Comparison of ENCODE assay signal across 14 cellular contexts in the genomic region with DNA sequence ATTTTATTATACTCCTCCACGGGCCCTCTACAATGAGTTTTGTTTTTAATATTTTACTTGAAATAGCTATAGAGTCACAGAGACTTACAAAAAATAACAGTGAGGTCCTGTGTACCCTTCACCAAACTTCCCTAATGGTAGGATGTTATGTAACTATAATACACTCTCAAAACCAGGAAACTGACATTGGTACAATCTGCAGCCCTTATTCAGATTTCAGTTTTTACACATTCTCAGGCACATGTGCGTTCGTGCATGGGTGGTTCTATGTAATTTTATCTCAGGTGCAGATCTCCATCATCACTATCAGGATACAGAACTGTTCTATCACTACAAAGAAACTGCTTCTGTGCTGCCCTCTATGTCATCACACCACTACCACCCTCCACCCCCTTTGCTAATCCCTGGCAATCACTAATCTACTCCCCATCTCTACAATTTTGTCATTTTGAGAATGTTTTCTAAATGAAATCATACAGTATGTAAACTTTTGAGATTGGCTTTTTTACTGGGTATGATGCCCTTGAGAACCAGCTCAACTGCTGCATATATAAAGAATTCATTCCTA. TPM values are rescaled to one million over a fixed set of nuclear protein-coding genes. Genes with fewer than 3 reads are reported as not detected.
DNase-seq lines count a peak whose midpoint lies in the region; ATAC-seq, FAIRE-seq and TF ChIP-seq lines count a peak whose summit lies in the region.
"Had no signal": no experiment of that assay in that cellular context is flagged by ENCODE, and none has a peak within 500 bp of the region (broad histone marks: within the 10 kb centered on the region; RNA-seq: fewer than 3 reads in every experiment).

No MANE protein-coding gene starts in this region.

- no peak for TF ChIP-seq CTCF in natural killer cell (IDR thresholded peaks at IDR 0.05)
- no peak for TF ChIP-seq CTCF in GM20000 (IDR thresholded peaks at IDR 0.05; ENCODE audit: extremely low read depth, missing control alignments)

- intact Hi-C loops in activated CD4-positive, alpha-beta T cell treated with anti-CD3 and anti-CD28 coated beads, Interleukin-2, amount 10 ng/mL, durations not matched to agents 24 days and 14 days (cut with micrococcal nuclease), result loop anchor here (1.0 kb wide), 1 partner anchor 8 kb away; no protein-coding TSS in a partner anchor
- intact Hi-C loops in activated CD4-positive, alpha-beta memory T cell treated with anti-CD3 and anti-CD28 coated beads for 36 hours (cut with micrococcal nuclease), result loop anchor here (5.0 kb wide), 1 partner anchor 108 kb away; no protein-coding TSS in a partner anchor
- intact Hi-C loops in natural killer cell (cut with micrococcal nuclease), result no loop called here

- H3K4me3 Mint-ChIP-seq in activated CD4-positive, alpha-beta T cell treated with anti-CD3 and anti-CD28 coated beads, Interleukin-2, amount 10 ng/mL, durations not matched to agents 24 days and 14 days, result no peak overlapping the region
- no peak overlapping the region for H3K4me3 Mint-ChIP-seq in activated CD4-positive, alpha-beta T cell treated with anti-CD3 and anti-CD28 coated beads, Interleukin-2, amount 10 ng/mL, durations not matched to agents 7 days and 5 days
- H3K4me3 Mint-ChIP-seq in activated CD4-positive, alpha-beta memory T cell treated with anti-CD3 and anti-CD28 coated beads for 36 hours, result no peak overlapping the region
- H3K4me3 Mint-ChIP-seq in natural killer cell, result no peak overlapping the region

- H3K9me3 Mint-ChIP-seq in activated CD4-positive, alpha-beta T cell treated with anti-CD3 and anti-CD28 coated beads, Interleukin-2, amount 10 ng/mL, durations not matched to agents 24 days and 14 days, result no peaks in the 10 kb centered on the region
- no peaks in the 10 kb centered on the region for H3K9me3 Mint-ChIP-seq in activated CD4-positive, alpha-beta T cell treated with anti-CD3 and anti-CD28 coated beads, Interleukin-2, amount 10 ng/mL, durations not matched to agents 7 days and 5 days
- H3K9me3 Mint-ChIP-seq in activated CD4-positive, alpha-beta memory T cell treated with anti-CD3 and anti-CD28 coated beads for 36 hours, result no peaks in the 10 kb centered on the region
- no peaks in the 10 kb centered on the region for H3K9me3 Mint-ChIP-seq in natural killer cell

- DNase-seq in activated CD4-positive, alpha-beta T cell treated with anti-CD3 and anti-CD28 coated beads, Interleukin-2, amount 10 ng/mL, durations not matched to agents 24 days and 14 days, result no peak
- DNase-seq in activated CD4-positive, alpha-beta T cell treated with anti-CD3 and anti-CD28 coated beads, Interleukin-2, amount 10 ng/mL, durations not matched to agents 7 days and 5 days, result no peak
- DNase-seq in GM18507 (ENCODE audit: extremely low spot score, insufficient read length, low read depth) (no peak), natural killer cell (no peak), NCI-H524 (lab: John Stamatoyannopoulos, UW) (no peak), GM20000 (ENCODE audit: low spot score) (no peak), DMS79 (lab: John Stamatoyannopoulos, UW) (no peak)
- DNase-seq in activated CD4-positive, alpha-beta memory T cell treated with anti-CD3 and anti-CD28 coated beads for 36 hours, result no peak
- DNase-seq: adrenal gland, COR-L47, GOT3, left ventricle myocardium inferior, retina had no signal

- FAIRE-seq in GM18507 (lab: Jason Lieb, UNC), result peak; percentile 5
- FAIRE-seq: TTC549 had no signal

- H3K27ac Mint-ChIP-seq in activated CD4-positive, alpha-beta T cell treated with anti-CD3 and anti-CD28 coated beads, Interleukin-2, amount 10 ng/mL, durations not matched to agents 24 days and 14 days, result peak overlapping the region; percentile 8
- H3K27ac Mint-ChIP-seq in activated CD4-positive, alpha-beta T cell treated with anti-CD3 and anti-CD28 coated beads, Interleukin-2, amount 10 ng/mL, durations not matched to agents 7 days and 5 days, result no peak overlapping the region
- H3K27ac Mint-ChIP-seq in activated CD4-positive, alpha-beta memory T cell treated with anti-CD3 and anti-CD28 coated beads for 36 hours, result peak overlapping the region; percentile 83
- peak overlapping the region; percentile 65 to 73 for H3K27ac Mint-ChIP-seq in natural killer cell

- POLR2A ChIA-PET in activated CD4-positive, alpha-beta T cell treated with anti-CD3 and anti-CD28 coated beads, Interleukin-2, amount 10 ng/mL, durations not matched to agents 7 days and 5 days (lab: Charles Lee), result interaction anchor here (1.1 kb wide), 1 partner anchor 9 kb away, joined by 3 read pairs; no protein-coding TSS in a partner anchor
- POLR2A ChIA-PET in activated CD4-positive, alpha-beta memory T cell treated with anti-CD3 and anti-CD28 coated beads for 36 hours (lab: Charles Lee), result interaction anchor here (1.4 to 2.6 kb wide), 2 partner anchors 14 to 17 kb away, joined by 7 to 10 read pairs; partner anchors contain the start of gene RAB14

- H3K36me3 Mint-ChIP-seq in activated CD4-positive, alpha-beta T cell treated with anti-CD3 and anti-CD28 coated beads, Interleukin-2, amount 10 ng/mL, durations not matched to agents 24 days and 14 days (ENCODE audit: low read depth), result peaks cover 48% of the 10 kb centered on the region
- H3K36me3 Mint-ChIP-seq in activated CD4-positive, alpha-beta T cell treated with anti-CD3 and anti-CD28 coated beads, Interleukin-2, amount 10 ng/mL, durations not matched to agents 7 days and 5 days (ENCODE audit: low read depth), result peaks cover 61% of the 10 kb centered on the region
- H3K36me3 Mint-ChIP-seq in activated CD4-positive, alpha-beta memory T cell treated with anti-CD3 and anti-CD28 coated beads for 36 hours, result peaks cover 34% of the 10 kb centered on the region
- peaks cover 7% of the 10 kb centered on the region for H3K36me3 Mint-ChIP-seq in natural killer cell

- no peaks in the 10 kb centered on the region for H3K27me3 Mint-ChIP-seq in activated CD4-positive, alpha-beta T cell treated with anti-CD3 and anti-CD28 coated beads, Interleukin-2, amount 10 ng/mL, durations not matched to agents 24 days and 14 days
- no peaks in the 10 kb centered on the region for H3K27me3 Mint-ChIP-seq in activated CD4-positive, alpha-beta T cell treated with anti-CD3 and anti-CD28 coated beads, Interleukin-2, amount 10 ng/mL, durations not matched to agents 7 days and 5 days
- no peaks in the 10 kb centered on the region for H3K27me3 Mint-ChIP-seq in activated CD4-positive, alpha-beta memory T cell treated with anti-CD3 and anti-CD28 coated beads for 36 hours
- H3K27me3 Mint-ChIP-seq in natural killer cell (ENCODE audit: low read depth in 2 of 2), result no peaks in the 10 kb centered on the region

- peak in 2 of 3 donors; percentile 15 to 17 for ATAC-seq in natural killer cell

- H3K4me1 Mint-ChIP-seq in activated CD4-positive, alpha-beta T cell treated with anti-CD3 and anti-CD28 coated beads, Interleukin-2, amount 10 ng/mL, durations not matched to agents 24 days and 14 days, result peaks cover 39% of the 10 kb centered on the region
- H3K4me1 Mint-ChIP-seq in activated CD4-positive, alpha-beta T cell treated with anti-CD3 and anti-CD28 coated beads, Interleukin-2, amount 10 ng/mL, durations not matched to agents 7 days and 5 days, result peaks cover 48% of the 10 kb centered on the region
- H3K4me1 Mint-ChIP-seq in activated CD4-positive, alpha-beta memory T cell treated with anti-CD3 and anti-CD28 coated beads for 36 hours (ENCODE audit: low read depth), result peaks cover 59% of the 10 kb centered on the region
- peaks cover 77 to 85% of the 10 kb centered on the region in 2 donors for H3K4me1 Mint-ChIP-seq in natural killer cell

- CTCF ChIA-PET in activated CD4-positive, alpha-beta T cell treated with anti-CD3 and anti-CD28 coated beads, Interleukin-2, amount 10 ng/mL, durations not matched to agents 7 days and 5 days (lab: Charles Lee), result interaction anchor here (1.2 to 2.6 kb wide), 5 partner anchors 9 to 27 kb away, joined by 3 to 12 read pairs (median 7); partner anchors contain the start of gene RAB14
- CTCF ChIA-PET in activated CD4-positive, alpha-beta memory T cell treated with anti-CD3 and anti-CD28 coated beads for 36 hours (lab: Charles Lee), result interaction anchor here (0.5 to 1.7 kb wide), 5 partner anchors 9 to 28 kb away, joined by 3 to 6 read pairs (median 4); no protein-coding TSS in a partner anchor

RNA-seq across cellular contexts. Expression of gene RAB14, which starts 16.4 kb away (rescaled TPM):
- 61.4 and 65.1 TPM in 2 replicates for total RNA-seq in activated CD4-positive, alpha-beta T cell treated with anti-CD3 and anti-CD28 coated beads, Interleukin-2, amount 10 ng/mL, durations not matched to agents 24 days and 14 days
- total RNA-seq in activated CD4-positive, alpha-beta T cell treated with anti-CD3 and anti-CD28 coated beads, Interleukin-2, amount 10 ng/mL, durations not matched to agents 7 days and 5 days, result 10 to 100 TPM; 65.8 to 66.6 TPM
- 10 to 100 TPM; 58.2 to 58.5 TPM for total RNA-seq in activated CD4-positive, alpha-beta memory T cell treated with anti-CD3 and anti-CD28 coated beads for 36 hours
- 10 to 100 TPM; 46.2 to 67.6 (median 57.3) TPM for total RNA-seq in natural killer cell
